In genomic region chr5:143140492-143141231, GRCh38 we compare ENCODE assay signal across 14 cellular contexts.
A peak's percentile ranks its signal among the peaks of the same experiment; 100 is the strongest.
DNase-seq lines count a peak whose midpoint lies in the region; ATAC-seq, FAIRE-seq and TF ChIP-seq lines count a peak whose summit lies in the region.
"Had no signal": no experiment of that assay in that cellular context is flagged by ENCODE, and none has a peak within 500 bp of the region (broad histone marks: within the 10 kb centered on the region; RNA-seq: fewer than 3 reads in every experiment).

No MANE protein-coding gene starts in this region.

- no peaks in the 10 kb centered on the region for H3K79me2 ChIP-seq in GM23248 (ENCODE audit: insufficient read depth)
- H3K79me2 ChIP-seq: parathyroid adenoma had no signal

- H4K20me1 ChIP-seq in GM23248 (ENCODE audit: insufficient read depth) = no peaks in the 10 kb centered on the region

- H3F3A ChIP-seq in GM23248 (ENCODE audit: insufficient read depth) = peaks cover 21% of the 10 kb centered on the region

- H3K27ac Mint-ChIP-seq in MCF 10A (ENCODE audit: low read depth, unreplicated experiment) = peak overlapping the region; percentile 47

- H3K4me3 Mint-ChIP-seq in MCF 10A (ENCODE audit: unreplicated experiment) = no peak overlapping the region

- no peaks in the 10 kb centered on the region for H3K36me3 Mint-ChIP-seq in MCF 10A (ENCODE audit: insufficient read depth, unreplicated experiment)

- no TSS peak for BruUV-seq in MCF 10A (replicated peaks; lab: Mats Ljungman, UMichigan)

- no peak overlapping the region for H3K4me2 ChIP-seq in GM23248 (ENCODE audit: unreplicated experiment)

- peaks cover 0 to 7% of the 10 kb centered on the region in 2 donors for H3K4me1 ChIP-seq in breast epithelium
- H3K4me1 ChIP-seq in thoracic aorta (ENCODE audit: control insufficient read depth in 1 of 2, low read depth in 2 of 2) = peaks cover 14 to 65% of the 10 kb centered on the region in 2 donors
- H3K4me1 ChIP-seq in GM23248 (ENCODE audit: insufficient read depth) = peaks cover 22% of the 10 kb centered on the region
- H3K4me1 ChIP-seq: parathyroid adenoma had no signal

- H3K27ac ChIP-seq in breast epithelium (no peak overlapping the region), epithelial cell of prostate (no peak overlapping the region), thoracic aorta (peak overlapping the region; percentile 33 to 55), GM23248 (no peak overlapping the region)
- H3K27ac ChIP-seq: parathyroid adenoma had no signal

- POLR2A ChIA-PET in MCF 10A (lab: Yijun Ruan, JAX) = interaction anchor here (0.5 to 2.7 kb wide), 38 partner anchors 8 to 1209 kb away, joined by 3 to 21 read pairs (median 4); partner anchors contain the start of gene NR3C1

- H3K9me3 ChIP-seq in breast epithelium (no peaks in the 10 kb centered on the region), thoracic aorta (no peaks in the 10 kb centered on the region), GM23248 (ENCODE audit: low read depth) (no peaks in the 10 kb centered on the region)

- WGBS in GM23248 (ENCODE audit: low coverage in 1 of 2, low lambda C conversion rate in 2 of 2, missing lambda C conversion rate in 2 of 2), 2 experiments = 85 to 86% methylated on average over 9 of the region's 9 CpGs

- H3K4me3 ChIP-seq in breast epithelium (no peak overlapping the region), thoracic aorta (no peak overlapping the region), GM23248 (no peak overlapping the region)

- no peaks in the 10 kb centered on the region for H3K27me3 Mint-ChIP-seq in MCF 10A (ENCODE audit: insufficient read depth, unreplicated experiment)

- TF ChIP-seq CTCF in MCF 10A (IDR thresholded peaks at IDR 0.05; ENCODE audit: unreplicated experiment) (no peak), breast epithelium (IDR thresholded peaks at IDR 0.05) (no peak), thoracic aorta (IDR thresholded peaks at IDR 0.05) (no peak)

- no peak for TF ChIP-seq POLR2A in breast epithelium (IDR thresholded peaks at IDR 0.05)

- DNase-seq in MCF 10A (ENCODE audit: unreplicated experiment) (peak; percentile 84), breast epithelium (ENCODE audit: low spot score in 2 of 2) (no peak), NCI-H345 (lab: John Stamatoyannopoulos, UW) (peak; percentile 94), epithelial cell of prostate (ENCODE audit: low read depth, low spot score) (peak; percentile 53), thoracic aorta (ENCODE audit: low spot score) (no peak), HTR-8/SVneo (ENCODE audit: insufficient read length, low spot score) (no peak), middle frontal gyrus (ENCODE audit: extremely low spot score, low spot score) (no peak), GM23248 (no peak)
- DNase-seq: ACHN; activated CD4-positive, alpha-beta T cell treated with anti-CD3 and anti-CD28 coated beads, Interleukin-2, amount 50 U/mL, for 48 hours; aorta; midbrain; T-helper 9 cell had no signal

- H3K4me1 Mint-ChIP-seq in MCF 10A (ENCODE audit: insufficient read depth, unreplicated experiment) = peaks cover 52% of the 10 kb centered on the region

- H3K27me3 ChIP-seq in breast epithelium (no peaks in the 10 kb centered on the region), thoracic aorta (replicated peaks; ENCODE audit: insufficient read depth) (no peaks in the 10 kb centered on the region), GM23248 (replicated peaks; ENCODE audit: insufficient read depth) (no peaks in the 10 kb centered on the region)

- H3K9me3 Mint-ChIP-seq in MCF 10A (ENCODE audit: unreplicated experiment) = no peaks in the 10 kb centered on the region

- H3K9me2 ChIP-seq in GM23248 (ENCODE audit: insufficient read depth) = no peaks in the 10 kb centered on the region

- intact Hi-C loops in MCF 10A (cut with micrococcal nuclease) (loop anchor here (5.0 to 10.0 kb wide), 3 partner anchors 62 to 354 kb away; no protein-coding TSS in a partner anchor), breast epithelium (cut with DNase I; ENCODE audit: low total_unique reads) (no loop called here)

- CTCF ChIA-PET in MCF 10A (lab: Yijun Ruan, JAX) = interaction anchor here (0.6 to 1.6 kb wide), 12 partner anchors 11 to 1051 kb away, joined by 3 to 6 read pairs (median 4); partner anchors contain the start of gene NR3C1

- H3K9ac ChIP-seq in GM23248 = no peak overlapping the region
- H3K9ac ChIP-seq: parathyroid adenoma had no signal

- H2AFZ ChIP-seq in GM23248 = no peak overlapping the region
- H2AFZ ChIP-seq: parathyroid adenoma had no signal

- H3K36me3 ChIP-seq in breast epithelium = no peaks in the 10 kb centered on the region
- no peaks in the 10 kb centered on the region for H3K36me3 ChIP-seq in thoracic aorta
- no peaks in the 10 kb centered on the region for H3K36me3 ChIP-seq in GM23248 (ENCODE audit: low read depth)

- FAIRE-seq in HTR-8/SVneo (lab: Jason Lieb, UNC) = no peak

- in situ Hi-C loops in GM23248 (cut with MboI) = no loop called here

- no peak for ATAC-seq in thoracic aorta (ENCODE audit: insufficient number of reproducible peaks, low FRiP score, low read depth)

Comparison
In these comparisons a context has a peak if more than half of its experiments do, and no peak if none do; other contexts are left out.
1. DNase-seq: peak in MCF 10A (single experiment), NCI-H345 (single experiment) and epithelial cell of prostate (single experiment); none in breast epithelium (0 of 2), thoracic aorta (single experiment), HTR-8/SVneo (single experiment), middle frontal gyrus (single experiment) and GM23248 (single experiment).
2. H3K27ac ChIP-seq: peak in thoracic aorta (2 of 2); none in breast epithelium (0 of 2), epithelial cell of prostate (single experiment) and GM23248 (single experiment).